1 cellular context compared by ENCODE assay signal in genomic region chr10:91923371-91924211, GRCh38.
A peak's percentile ranks its signal among the peaks of the same experiment; 100 is the strongest.
TF ChIP-seq lines count a peak whose summit lies in the region.

BTAF1 (plus strand) TSS chr10:91923770; CDS start chr10:91924077, 307 bp downstream.

TF ChIP-seq in WTC11, 78 proteins besides CTCF, POLR2A, EP300 and RAD21 (continued from another document):
- TF ChIP-seq, protein P1, sequence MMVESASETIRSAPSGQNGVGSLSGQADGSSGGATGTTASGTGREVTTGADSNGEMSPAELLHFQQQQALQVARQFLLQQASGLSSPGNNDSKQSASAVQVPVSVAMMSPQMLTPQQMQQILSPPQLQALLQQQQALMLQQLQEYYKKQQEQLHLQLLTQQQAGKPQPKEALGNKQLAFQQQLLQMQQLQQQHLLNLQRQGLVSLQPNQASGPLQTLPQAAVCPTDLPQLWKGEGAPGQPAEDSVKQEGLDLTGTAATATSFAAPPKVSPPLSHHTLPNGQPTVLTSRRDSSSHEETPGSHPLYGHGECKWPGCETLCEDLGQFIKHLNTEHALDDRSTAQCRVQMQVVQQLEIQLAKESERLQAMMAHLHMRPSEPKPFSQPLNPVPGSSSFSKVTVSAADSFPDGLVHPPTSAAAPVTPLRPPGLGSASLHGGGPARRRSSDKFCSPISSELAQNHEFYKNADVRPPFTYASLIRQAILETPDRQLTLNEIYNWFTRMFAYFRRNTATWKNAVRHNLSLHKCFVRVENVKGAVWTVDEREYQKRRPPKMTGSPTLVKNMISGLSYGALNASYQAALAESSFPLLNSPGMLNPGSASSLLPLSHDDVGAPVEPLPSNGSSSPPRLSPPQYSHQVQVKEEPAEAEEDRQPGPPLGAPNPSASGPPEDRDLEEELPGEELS (CRISPR knock-in tag; IDR thresholded peaks at IDR 0.05), result peak; percentile 93
- TF ChIP-seq NFE2L1 (CRISPR knock-in tag; IDR thresholded peaks at IDR 0.05), result 0 out of 2 replicates have a peak, but pooled peaks have one; percentile 51
- no peak for TF ChIP-seq ELF4 (CRISPR knock-in tag; IDR thresholded peaks at IDR 0.05; ENCODE audit: low read depth)
- peak; percentile 66; the same call in 1 of the 2 replicates for TF ChIP-seq E2F5 (CRISPR knock-in tag; IDR thresholded peaks at IDR 0.05)
- 0 out of 2 replicates have a peak, but pooled peaks have one; percentile 1 for TF ChIP-seq ZBTB21 (CRISPR knock-in tag; IDR thresholded peaks at IDR 0.05; ENCODE audit: borderline replicate concordance)
- peak; percentile 90 for TF ChIP-seq MYBL2 (CRISPR knock-in tag; IDR thresholded peaks at IDR 0.05)
- TF ChIP-seq TCF7 (CRISPR knock-in tag; IDR thresholded peaks at IDR 0.05; ENCODE audit: low read depth), result peak; percentile 31; the same call in 1 of the 2 replicates
- no peak for TF ChIP-seq ZNF396 (CRISPR knock-in tag; IDR thresholded peaks at IDR 0.05; ENCODE audit: borderline replicate concordance)
- TF ChIP-seq ZNF138 (CRISPR knock-in tag; conservative IDR thresholded peaks at IDR 0.05), result 0 out of 2 replicates have a peak, but pooled peaks have one; percentile 85
- TF ChIP-seq FOXP1 (CRISPR knock-in tag; IDR thresholded peaks at IDR 0.05; ENCODE audit: borderline replicate concordance), result peak; percentile 93
- peak; percentile 75 for TF ChIP-seq IRF1 (CRISPR knock-in tag; IDR thresholded peaks at IDR 0.05)
- TF ChIP-seq, protein P2, sequence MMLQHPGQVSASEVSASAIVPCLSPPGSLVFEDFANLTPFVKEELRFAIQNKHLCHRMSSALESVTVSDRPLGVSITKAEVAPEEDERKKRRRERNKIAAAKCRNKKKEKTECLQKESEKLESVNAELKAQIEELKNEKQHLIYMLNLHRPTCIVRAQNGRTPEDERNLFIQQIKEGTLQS (CRISPR knock-in tag; conservative IDR thresholded peaks at IDR 0.05), result no peak
- TF ChIP-seq RELA (CRISPR knock-in tag; IDR thresholded peaks at IDR 0.05; ENCODE audit: borderline replicate concordance), result no peak
- TF ChIP-seq ATF1 (CRISPR knock-in tag; IDR thresholded peaks at IDR 0.05), result peak; percentile 81; the same call in 1 of the 2 replicates
- TF ChIP-seq USF2 (CRISPR knock-in tag; IDR thresholded peaks at IDR 0.05), result peak; percentile 28; the same call in 1 of the 2 replicates
- TF ChIP-seq ZNF425 (CRISPR knock-in tag; conservative IDR thresholded peaks at IDR 0.05), result no peak
- TF ChIP-seq GABPB1 (CRISPR knock-in tag; IDR thresholded peaks at IDR 0.05), result peak; percentile 84; the same call in 1 of the 2 replicates
- no peak for TF ChIP-seq MXD4 (CRISPR knock-in tag; IDR thresholded peaks at IDR 0.05; ENCODE audit: borderline replicate concordance)
- TF ChIP-seq ETV6 (CRISPR knock-in tag; IDR thresholded peaks at IDR 0.05), result peak; percentile 39; the same call in 1 of the 2 replicates
- TF ChIP-seq NR2C2 (CRISPR knock-in tag; IDR thresholded peaks at IDR 0.05), result peak; percentile 30; the same call in 1 of the 2 replicates
- peak; percentile 93 for TF ChIP-seq FOXK1 (CRISPR knock-in tag; IDR thresholded peaks at IDR 0.05)
- TF ChIP-seq ESRRA (CRISPR knock-in tag; IDR thresholded peaks at IDR 0.05; ENCODE audit: borderline replicate concordance), result no peak; the same call in 1 of the 2 replicates
- TF ChIP-seq E2F1 (CRISPR knock-in tag; IDR thresholded peaks at IDR 0.05), result peak; percentile 64; the same call in 1 of the 2 replicates
- TF ChIP-seq, protein P3, sequence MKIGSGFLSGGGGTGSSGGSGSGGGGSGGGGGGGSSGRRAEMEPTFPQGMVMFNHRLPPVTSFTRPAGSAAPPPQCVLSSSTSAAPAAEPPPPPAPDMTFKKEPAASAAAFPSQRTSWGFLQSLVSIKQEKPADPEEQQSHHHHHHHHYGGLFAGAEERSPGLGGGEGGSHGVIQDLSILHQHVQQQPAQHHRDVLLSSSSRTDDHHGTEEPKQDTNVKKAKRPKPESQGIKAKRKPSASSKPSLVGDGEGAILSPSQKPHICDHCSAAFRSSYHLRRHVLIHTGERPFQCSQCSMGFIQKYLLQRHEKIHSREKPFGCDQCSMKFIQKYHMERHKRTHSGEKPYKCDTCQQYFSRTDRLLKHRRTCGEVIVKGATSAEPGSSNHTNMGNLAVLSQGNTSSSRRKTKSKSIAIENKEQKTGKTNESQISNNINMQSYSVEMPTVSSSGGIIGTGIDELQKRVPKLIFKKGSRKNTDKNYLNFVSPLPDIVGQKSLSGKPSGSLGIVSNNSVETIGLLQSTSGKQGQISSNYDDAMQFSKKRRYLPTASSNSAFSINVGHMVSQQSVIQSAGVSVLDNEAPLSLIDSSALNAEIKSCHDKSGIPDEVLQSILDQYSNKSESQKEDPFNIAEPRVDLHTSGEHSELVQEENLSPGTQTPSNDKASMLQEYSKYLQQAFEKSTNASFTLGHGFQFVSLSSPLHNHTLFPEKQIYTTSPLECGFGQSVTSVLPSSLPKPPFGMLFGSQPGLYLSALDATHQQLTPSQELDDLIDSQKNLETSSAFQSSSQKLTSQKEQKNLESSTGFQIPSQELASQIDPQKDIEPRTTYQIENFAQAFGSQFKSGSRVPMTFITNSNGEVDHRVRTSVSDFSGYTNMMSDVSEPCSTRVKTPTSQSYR (CRISPR knock-in tag; IDR thresholded peaks at IDR 0.05), result 0 out of 2 replicates have a peak, but pooled peaks have one; percentile 57
- 0 out of 2 replicates have a peak, but pooled peaks have one; percentile 30 for TF ChIP-seq CBFB (CRISPR knock-in tag; IDR thresholded peaks at IDR 0.05; ENCODE audit: low read depth)
- TF ChIP-seq PRRX2 (CRISPR knock-in tag; IDR thresholded peaks at IDR 0.05), result no peak
- no peak for TF ChIP-seq NFATC4 (CRISPR knock-in tag; IDR thresholded peaks at IDR 0.05)
- TF ChIP-seq CREB1 (CRISPR knock-in tag; IDR thresholded peaks at IDR 0.05), result peak; percentile 81
- TF ChIP-seq HMGXB4 (CRISPR knock-in tag; IDR thresholded peaks at IDR 0.05), result peak; percentile 97
- TF ChIP-seq SP1 (CRISPR knock-in tag; conservative IDR thresholded peaks at IDR 0.05), result peak; percentile 71; the same call in 1 of the 2 replicates
- TF ChIP-seq SMAD3 (CRISPR knock-in tag; IDR thresholded peaks at IDR 0.05; ENCODE audit: borderline replicate concordance), result no peak
- TF ChIP-seq ZNF263 (CRISPR knock-in tag; IDR thresholded peaks at IDR 0.05; ENCODE audit: low read depth), result 0 out of 2 replicates have a peak, but pooled peaks have one; percentile 13
